ENCODE assay signal across 20 cellular contexts in genomic region chr20:37247547-37247946, GRCh38. TPM values are rescaled to one million over a fixed set of nuclear protein-coding genes. Genes with fewer than 3 reads are reported as not detected.
DNase-seq lines count a peak whose midpoint lies in the region; ATAC-seq, FAIRE-seq and TF ChIP-seq lines count a peak whose summit lies in the region.
"Had no signal": no experiment of that assay in that cellular context is flagged by ENCODE, and none has a peak within 500 bp of the region (broad histone marks: within the 10 kb centered on the region; RNA-seq: fewer than 3 reads in every experiment).

No MANE protein-coding gene starts in this region.

- peaks cover 4% of the 10 kb centered on the region for H3K4me1 Mint-ChIP-seq in T-helper 17 cell
- H3K4me1 Mint-ChIP-seq in memory B cell = no peaks in the 10 kb centered on the region
- no peaks in the 10 kb centered on the region for H3K4me1 Mint-ChIP-seq in activated T-cell treated with anti-CD3 and anti-CD28 coated beads, Interleukin-2, amount 50 U/mL, for 24 hours (ENCODE audit: low read depth)
- peaks cover 7% of the 10 kb centered on the region for H3K4me1 Mint-ChIP-seq in progenitor cell of endocrine pancreas (ENCODE audit: low read depth)

- no peak overlapping the region for H3K9ac ChIP-seq in HepG2 (ENCODE audit: insufficient read depth, low read depth, low read length)
- H3K9ac ChIP-seq: BLaER1 treated with 17β-estradiol and CSF1 and Interleukin-3, amounts not matched to agents 10 nM and 100 nM had no signal

- POLR2A ChIA-PET in HepG2 (lab: Yijun Ruan, JAX) = no interaction called here

- no peak overlapping the region for H3K27ac ChIP-seq in HepG2 (ENCODE audit: extremely low read length, insufficient read depth, low read length)
- no peak overlapping the region for H3K27ac ChIP-seq in right lobe of liver
- no peak overlapping the region for H3K27ac ChIP-seq in thyroid gland
- H3K27ac ChIP-seq: 22Rv1; BLaER1 treated with 17β-estradiol and CSF1 and Interleukin-3, amounts not matched to agents 10 nM and 100 nM had no signal

- FAIRE-seq in HepG2 (lab: Jason Lieb, UNC) = no peak
- FAIRE-seq: GM12892 had no signal

- H3K4me2 ChIP-seq in HepG2 (ENCODE audit: low read depth, low read length) = no peak overlapping the region
- H3K4me2 ChIP-seq: BLaER1 treated with 17β-estradiol and CSF1 and Interleukin-3, amounts not matched to agents 10 nM and 100 nM had no signal

- no peaks in the 10 kb centered on the region for H4K20me1 ChIP-seq in HepG2 (ENCODE audit: insufficient read depth, low read length)

- ATAC-seq in HepG2 (no peak), right lobe of liver (no peak), T-helper 17 cell (no peak), memory B cell (ENCODE audit: low read depth) (no peak)
- ATAC-seq: HCT116 had no signal

- in situ Hi-C loops in HepG2 (cut with HindIII; ENCODE audit: extremely low pct_ligation_motif_present, low pct_unique_long_range_greater_than_20kb) = no loop called here

- WGBS in HepG2 (ENCODE audit: low lambda C conversion rate) = 89% methylated on average over 1 of the region's 1 CpG
- WGBS in right lobe of liver (ENCODE audit: insufficient coverage, low coverage, low lambda C conversion rate, missing lambda C conversion rate) = 100% methylated on average over 1 of the region's 1 CpG
- 82 to 93% methylated on average over 1 of the region's 1 CpG for WGBS in thyroid gland, 2 donors

- no peaks in the 10 kb centered on the region for H3K9me3 Mint-ChIP-seq in memory B cell
- H3K9me3 Mint-ChIP-seq in activated T-cell treated with anti-CD3 and anti-CD28 coated beads, Interleukin-2, amount 50 U/mL, for 24 hours = no peaks in the 10 kb centered on the region
- no peaks in the 10 kb centered on the region for H3K9me3 Mint-ChIP-seq in progenitor cell of endocrine pancreas (ENCODE audit: low read depth)
- H3K9me3 Mint-ChIP-seq: CD4-positive, alpha-beta memory T cell had no signal

- no peaks in the 10 kb centered on the region for H3K79me2 ChIP-seq in HepG2 (ENCODE audit: insufficient read depth, low read length)

- H3K27me3 Mint-ChIP-seq in T-helper 17 cell (no peaks in the 10 kb centered on the region), memory B cell (no peaks in the 10 kb centered on the region), progenitor cell of endocrine pancreas (no peaks in the 10 kb centered on the region)
- H3K27me3 Mint-ChIP-seq in activated T-cell treated with anti-CD3 and anti-CD28 coated beads, Interleukin-2, amount 50 U/mL, for 24 hours = no peaks in the 10 kb centered on the region
- H3K27me3 Mint-ChIP-seq: CD4-positive, alpha-beta memory T cell had no signal

- TF ChIP-seq EP300 in HepG2 (IDR thresholded peaks at IDR 0.05; ENCODE audit: low read depth in 2 of 2, low read length in 2 of 2) = no peak
- TF ChIP-seq EP300 in HepG2 (CRISPR knock-in tag; IDR thresholded peaks at IDR 0.05; ENCODE audit: borderline replicate concordance) = no peak

- H2AFZ ChIP-seq in HepG2 (ENCODE audit: low read length) = no peak overlapping the region

- TF ChIP-seq CTCF in HepG2 (CRISPR knock-in tag; IDR thresholded peaks at IDR 0.05) = no peak
- TF ChIP-seq CTCF in right lobe of liver (IDR thresholded peaks at IDR 0.05) = no peak
- TF ChIP-seq CTCF in thyroid gland (IDR thresholded peaks at IDR 0.05) = no peak
- TF ChIP-seq CTCF in progenitor cell of endocrine pancreas (IDR thresholded peaks at IDR 0.05; ENCODE audit: unreplicated experiment) = no peak

- H3K9me3 ChIP-seq in HepG2 (ENCODE audit: low read length) = no peaks in the 10 kb centered on the region
- H3K9me3 ChIP-seq in right lobe of liver = no peaks in the 10 kb centered on the region
- no peaks in the 10 kb centered on the region for H3K9me3 ChIP-seq in T-helper 17 cell (ENCODE audit: control insufficient read depth, low read length, poor library complexity, severe bottlenecking)
- no peaks in the 10 kb centered on the region for H3K9me3 ChIP-seq in thyroid gland
- H3K9me3 ChIP-seq: BE2C; BLaER1 treated with 17β-estradiol and CSF1 and Interleukin-3, amounts not matched to agents 10 nM and 100 nM; Caco-2 had no signal

- peaks cover 8% of the 10 kb centered on the region for H3K36me3 Mint-ChIP-seq in T-helper 17 cell (ENCODE audit: low read depth)
- H3K36me3 Mint-ChIP-seq in memory B cell = peaks cover 8% of the 10 kb centered on the region
- H3K36me3 Mint-ChIP-seq in activated T-cell treated with anti-CD3 and anti-CD28 coated beads, Interleukin-2, amount 50 U/mL, for 24 hours (ENCODE audit: low read depth) = peaks cover 33% of the 10 kb centered on the region
- H3K36me3 Mint-ChIP-seq in progenitor cell of endocrine pancreas (ENCODE audit: insufficient read depth) = peaks cover 14% of the 10 kb centered on the region

- H3K27me3 ChIP-seq in HepG2 (ENCODE audit: control insufficient read depth in 1 of 2, insufficient read depth in 2 of 2, low read length in 2 of 2) = no peaks in the 10 kb centered on the region; a peak in 1 of 5 replicates
- H3K27me3 ChIP-seq in right lobe of liver = no peaks in the 10 kb centered on the region
- H3K27me3 ChIP-seq in thyroid gland = no peaks in the 10 kb centered on the region
- H3K27me3 ChIP-seq: BE2C; BLaER1 treated with 17β-estradiol and CSF1 and Interleukin-3, amounts not matched to agents 10 nM and 100 nM had no signal

- H3K27ac Mint-ChIP-seq in T-helper 17 cell (peak overlapping the region; percentile 41), memory B cell (peak overlapping the region; percentile 5), progenitor cell of endocrine pancreas (no peak overlapping the region)
- no peak overlapping the region for H3K27ac Mint-ChIP-seq in activated T-cell treated with anti-CD3 and anti-CD28 coated beads, Interleukin-2, amount 50 U/mL, for 24 hours

- H3K36me3 ChIP-seq in HepG2 (replicated peaks in 1 of 2; ENCODE audit: control insufficient read depth in 1 of 2, insufficient read depth in 2 of 2, low read length in 2 of 2) (peaks cover 8 to 16% of the 10 kb centered on the region in 2 experiments), right lobe of liver (peaks cover 0 to 3% (median 0%) of the 10 kb centered on the region in 4 donors), thyroid gland (peaks cover 6 to 8% of the 10 kb centered on the region in 2 donors)

- peak; percentile 36 for DNase-seq in HepG2 (ENCODE audit: low spot score)
- no peak for DNase-seq in right lobe of liver
- DNase-seq in T-helper 17 cell = no peak
- no peak for DNase-seq in memory B cell (ENCODE audit: low spot score in 2 of 2)
- DNase-seq in activated CD8-positive, alpha-beta memory T cell treated with anti-CD3 and anti-CD28 coated beads for 24 hours = no peak
- no peak for DNase-seq in activated T-cell treated with anti-CD3 and anti-CD28 coated beads, Interleukin-2, amount 50 U/mL, for 24 hours
- DNase-seq in thyroid gland = no peak
- DNase-seq in progenitor cell of endocrine pancreas (ENCODE audit: low spot score, unreplicated experiment) = no peak
- DNase-seq: AML-193; BE2C; Caco-2; CD4-positive, alpha-beta memory T cell; DMS153; DND-41; GOT3; H7 had no signal

- no peak overlapping the region for H3K4me3 ChIP-seq in HepG2 (replicated peaks in 1 of 3; ENCODE audit: insufficient read depth in 1 of 3, low read depth in 2 of 3, low read length in 3 of 3)
- H3K4me3 ChIP-seq in right lobe of liver = no peak overlapping the region
- no peak overlapping the region for H3K4me3 ChIP-seq in thyroid gland (replicated peaks in 1 of 3)
- H3K4me3 ChIP-seq: BLaER1 treated with 17β-estradiol and CSF1 and Interleukin-3, amounts not matched to agents 10 nM and 100 nM had no signal

- CTCF ChIA-PET in HepG2 (lab: Yijun Ruan, JAX; ENCODE audit: low intra/inter-chr PET ratio, low total read pairs) = no interaction called here

- no TSS peak for BruUV-seq in HepG2 (replicated peaks; lab: Mats Ljungman, UMichigan)

- intact Hi-C loops in HepG2 (cut with micrococcal nuclease; ENCODE audit: unreplicated experiment) = no loop called here
- intact Hi-C loops in right lobe of liver (cut with DNase I) = no loop called here
- intact Hi-C loops in thyroid gland (cut with DNase I) = no loop called here

- H3K4me1 ChIP-seq in HepG2 (ENCODE audit: insufficient read depth, low read length) (peaks cover 7% of the 10 kb centered on the region; the same call in 1 of the 2 replicates), right lobe of liver (peaks cover 0 to 21% (median 4%) of the 10 kb centered on the region in 4 donors), thyroid gland (no peaks in the 10 kb centered on the region)
- H3K4me1 ChIP-seq: Caco-2 had no signal

- H3K4me3 Mint-ChIP-seq in T-helper 17 cell (no peak overlapping the region), memory B cell (no peak overlapping the region), progenitor cell of endocrine pancreas (ENCODE audit: low read depth) (no peak overlapping the region)
- H3K4me3 Mint-ChIP-seq in activated T-cell treated with anti-CD3 and anti-CD28 coated beads, Interleukin-2, amount 50 U/mL, for 24 hours = no peak overlapping the region
- H3K4me3 Mint-ChIP-seq: CD4-positive, alpha-beta memory T cell had no signal

- TF ChIP-seq POLR2A in HepG2 (IDR thresholded peaks at IDR 0.05; ENCODE audit: insufficient read depth in 1 of 2, low read depth in 2 of 2, low read length in 2 of 2) (no peak), right lobe of liver (IDR thresholded peaks at IDR 0.05) (no peak), thyroid gland (IDR thresholded peaks at IDR 0.05) (no peak)

- no peak for TF ChIP-seq RAD21 in HepG2 (CRISPR knock-in tag; IDR thresholded peaks at IDR 0.05)

RNA-seq across cellular contexts. Expression of gene GHRH, which starts 14.1 kb away (rescaled TPM):
- total RNA-seq in HepG2 (2016; rRNA removed; fragmentation: Illumina TruSeq; extraction: Trizol) = not detected in 2 replicates
- not detected in 2 replicates for total RNA-seq in HepG2 (2016; cell fraction: cytosol; rRNA removed; fragmentation: Illumina TruSeq; extraction: Trizol; ENCODE audit: low read depth)
- total RNA-seq in HepG2 (2016; cell fraction: insoluble cytoplasmic fraction; rRNA removed; fragmentation: Illumina TruSeq; extraction: Trizol) = not detected in 2 replicates
- total RNA-seq in HepG2 (2016; cell fraction: membrane; rRNA removed; fragmentation: Illumina TruSeq; extraction: Trizol) = not detected in 2 replicates
- not detected in 2 replicates for total RNA-seq in HepG2 (2016; cell fraction: nucleus; rRNA removed; fragmentation: Illumina TruSeq; extraction: Trizol)
- polyA plus RNA-seq in HepG2 (2011; rRNA removed) = not detected in 2 replicates
- not detected in 2 replicates for polyA plus RNA-seq in HepG2 (2011; cell fraction: cytosol; rRNA removed)
- polyA plus RNA-seq in HepG2 (2011; cell fraction: nucleus; rRNA removed) = not detected in 2 replicates
- not detected in 2 replicates for polyA plus RNA-seq in HepG2 (2012)
- not detected in 2 replicates for polyA plus RNA-seq in HepG2 (2016; cell fraction: cytosol; fragmentation: Illumina TruSeq; extraction: Trizol; ENCODE audit: low read depth)
- not detected in 2 replicates for polyA plus RNA-seq in HepG2 (2016; cell fraction: insoluble cytoplasmic fraction; fragmentation: Illumina TruSeq; extraction: Trizol; ENCODE audit: low read depth)
- not detected in 2 replicates for polyA plus RNA-seq in HepG2 (2016; cell fraction: membrane; fragmentation: Illumina TruSeq; extraction: Trizol; ENCODE audit: low read depth)
- polyA plus RNA-seq in HepG2 (2016; cell fraction: nucleus; fragmentation: Illumina TruSeq; extraction: Trizol; ENCODE audit: insufficient read depth, low read depth) = not detected in 2 replicates
- polyA minus RNA-seq in HepG2 (2011; rRNA and poly(A)+ RNA removed; ENCODE audit: low replicate concordance) = not detected in 2 replicates
- not detected in 2 replicates for polyA minus RNA-seq in HepG2 (2011; cell fraction: cytosol; rRNA and poly(A)+ RNA removed)
- not detected in 2 replicates for polyA minus RNA-seq in HepG2 (2011; cell fraction: nucleus; rRNA and poly(A)+ RNA removed)
- not detected for total RNA-seq in right lobe of liver
- not detected for total RNA-seq in T-helper 17 cell
- not detected for total RNA-seq in thyroid gland
- 0.75 TPM in 1 of 2 replicates, not detected in the other for total RNA-seq in progenitor cell of endocrine pancreas
- total RNA-seq: Caco-2; CD4-positive, alpha-beta memory T cell; H7 had no signal
- polyA plus RNA-seq: CD4-positive, alpha-beta memory T cell had no signal

RNA-seq across cellular contexts. Expression of gene MANBAL, which starts 41.9 kb away (rescaled TPM):
- total RNA-seq in HepG2 (2016; rRNA removed; fragmentation: Illumina TruSeq; extraction: Trizol) (16.5 and 18.6 TPM in 2 replicates), right lobe of liver (10 to 100 TPM; 11.4 to 16.0 (median 12.8) TPM), T-helper 17 cell (1 to 10 TPM; 3.6 to 4.9 TPM), thyroid gland (10 to 100 TPM; 16.2 to 53.3 (median 37.5) TPM), progenitor cell of endocrine pancreas (39.4 and 41.2 TPM in 2 replicates)
- 10.8 and 15.2 TPM in 2 replicates for total RNA-seq in HepG2 (2016; cell fraction: cytosol; rRNA removed; fragmentation: Illumina TruSeq; extraction: Trizol; ENCODE audit: low read depth)
- 15.1 and 16.2 TPM in 2 replicates for total RNA-seq in HepG2 (2016; cell fraction: insoluble cytoplasmic fraction; rRNA removed; fragmentation: Illumina TruSeq; extraction: Trizol)
- 25.3 and 29.5 TPM in 2 replicates for total RNA-seq in HepG2 (2016; cell fraction: membrane; rRNA removed; fragmentation: Illumina TruSeq; extraction: Trizol)
- total RNA-seq in HepG2 (2016; cell fraction: nucleus; rRNA removed; fragmentation: Illumina TruSeq; extraction: Trizol) = 15.3 and 19.6 TPM in 2 replicates
- polyA plus RNA-seq in HepG2 (2011; rRNA removed) = 70.2 and 74.1 TPM in 2 replicates
- 93.3 and 98.4 TPM in 2 replicates for polyA plus RNA-seq in HepG2 (2011; cell fraction: cytosol; rRNA removed)
- 35.2 and 44.3 TPM in 2 replicates for polyA plus RNA-seq in HepG2 (2011; cell fraction: nucleus; rRNA removed)
- 45.7 and 46.8 TPM in 2 replicates for polyA plus RNA-seq in HepG2 (2012)
- 48.1 and 71.4 TPM in 2 replicates for polyA plus RNA-seq in HepG2 (2016; cell fraction: cytosol; fragmentation: Illumina TruSeq; extraction: Trizol; ENCODE audit: low read depth)
- 55.8 and 57.5 TPM in 2 replicates for polyA plus RNA-seq in HepG2 (2016; cell fraction: insoluble cytoplasmic fraction; fragmentation: Illumina TruSeq; extraction: Trizol; ENCODE audit: low read depth)
- polyA plus RNA-seq in HepG2 (2016; cell fraction: membrane; fragmentation: Illumina TruSeq; extraction: Trizol; ENCODE audit: low read depth) = 67.6 and 91.3 TPM in 2 replicates
- polyA plus RNA-seq in HepG2 (2016; cell fraction: nucleus; fragmentation: Illumina TruSeq; extraction: Trizol; ENCODE audit: insufficient read depth, low read depth) = 68.3 and 69.5 TPM in 2 replicates
- polyA minus RNA-seq in HepG2 (2011; rRNA and poly(A)+ RNA removed; ENCODE audit: low replicate concordance) = 47.1 and 62.0 TPM in 2 replicates
- polyA minus RNA-seq in HepG2 (2011; cell fraction: cytosol; rRNA and poly(A)+ RNA removed) = 11.5 and 14.7 TPM in 2 replicates
- 7.6 and 12.7 TPM in 2 replicates for polyA minus RNA-seq in HepG2 (2011; cell fraction: nucleus; rRNA and poly(A)+ RNA removed)

Comparison
In these comparisons a context has a peak if more than half of its experiments do, and no peak if none do; other contexts are left out.
1. H3K27ac Mint-ChIP-seq: peak in T-helper 17 cell (single experiment) and memory B cell (single experiment); none in activated T-cell treated with anti-CD3 and anti-CD28 coated beads, Interleukin-2, amount 50 U/mL, for 24 hours (single experiment) and progenitor cell of endocrine pancreas (single experiment).